Comparison of ENCODE assay signal across 8 cellular contexts in genomic region chr16:14824944-14825315, GRCh38. TPM values are rescaled to one million over a fixed set of nuclear protein-coding genes. Genes with fewer than 3 reads are reported as not detected.
DNase-seq lines count a peak whose midpoint lies in the region; ATAC-seq, FAIRE-seq and TF ChIP-seq lines count a peak whose summit lies in the region.
"Not testable (repeated sequence)": the region's sequence is repeated elsewhere in the genome, so short reads cannot be mapped to it uniquely, and the experiment has no call there.

No MANE protein-coding gene starts in this region.

- DNase-seq in H7; activated CD8-positive, alpha-beta T cell treated with anti-CD3 and anti-CD28 coated beads for 36 hours; K562 (ENCODE audit: extremely low read depth in 1 of 4, low spot score in 3 of 4); epithelial cell of proximal tubule (ENCODE audit: low read depth); hepatocyte (ENCODE audit: low spot score); right lobe of liver; thoracic aorta (ENCODE audit: low spot score): not testable (repeated sequence)
- DNase-seq in pancreas: peak in 1 of 6 donors; percentile 50

- TF ChIP-seq POLR2A in K562 (conservative IDR thresholded peaks at IDR 0.05); right lobe of liver (IDR thresholded peaks at IDR 0.05): not testable (repeated sequence)

- H3K9me1 ChIP-seq in K562 (ENCODE audit: control insufficient read depth, insufficient read depth, low read length): not testable (repeated sequence)

- H3K4me1 Mint-ChIP-seq in activated CD8-positive, alpha-beta T cell treated with anti-CD3 and anti-CD28 coated beads for 36 hours (ENCODE audit: low read depth): not testable (repeated sequence)

- not testable (repeated sequence) for H3K4me1 ChIP-seq in K562 (replicated peaks in 1 of 2; ENCODE audit: control insufficient read depth in 2 of 2, insufficient read depth in 2 of 2, low read length in 2 of 2); hepatocyte (ENCODE audit: insufficient read depth); right lobe of liver; pancreas; thoracic aorta (ENCODE audit: control insufficient read depth in 1 of 2, low read depth in 2 of 2)

- not testable (repeated sequence) for H3K36me3 Mint-ChIP-seq in activated CD8-positive, alpha-beta T cell treated with anti-CD3 and anti-CD28 coated beads for 36 hours (ENCODE audit: low read depth)

- in situ Hi-C loops in K562 (cut with MboI): loop anchor here (25.0 kb wide), 1 partner anchor 1612 kb away; no protein-coding TSS in a partner anchor

- TF ChIP-seq EP300 in K562 (IDR thresholded peaks at IDR 0.05; ENCODE audit: low read length): not testable (repeated sequence)

- H3K9me3 ChIP-seq in K562 (replicated peaks; ENCODE audit: control insufficient read depth, insufficient read depth, low read depth, low read length); hepatocyte (ENCODE audit: low read depth); right lobe of liver; pancreas; thoracic aorta: not testable (repeated sequence)

- H3K79me2 ChIP-seq in K562 (ENCODE audit: control insufficient read depth, insufficient read depth, low read length); hepatocyte: not testable (repeated sequence)

- H3K4me3 ChIP-seq in H7 (ENCODE audit: insufficient read depth, low read depth, low read length): peak overlapping the region; percentile 26
- not testable (repeated sequence) for H3K4me3 ChIP-seq in K562, hepatocyte
- H3K4me3 ChIP-seq in epithelial cell of proximal tubule (ENCODE audit: low read depth, low read length): peak overlapping the region; percentile 39
- peak overlapping the region in 2 of 3 donors; percentile 35 for H3K4me3 ChIP-seq in right lobe of liver
- H3K4me3 ChIP-seq in pancreas: peak overlapping the region in 2 of 4 donors; percentile 24 to 30
- peak overlapping the region; percentile 41 for H3K4me3 ChIP-seq in thoracic aorta

- H3K4me2 ChIP-seq in K562 (ENCODE audit: insufficient read depth, low read length): not testable (repeated sequence)
- peak overlapping the region; percentile 68 for H3K4me2 ChIP-seq in hepatocyte

- TF ChIP-seq RAD21 in K562 (CRISPR knock-in tag; conservative IDR thresholded peaks at IDR 0.05 in 1 of 2, IDR thresholded peaks at IDR 0.05 in 1 of 2): not testable (repeated sequence)

- H3K27ac Mint-ChIP-seq in activated CD8-positive, alpha-beta T cell treated with anti-CD3 and anti-CD28 coated beads for 36 hours: not testable (repeated sequence)

- not testable (repeated sequence) for H3K9me2 ChIP-seq in hepatocyte (replicated peaks; ENCODE audit: insufficient read depth)

- H4K20me1 ChIP-seq in K562 (replicated peaks; ENCODE audit: control insufficient read depth, insufficient read depth, low read length); hepatocyte (ENCODE audit: insufficient read depth, poor library complexity, severe bottlenecking): not testable (repeated sequence)

- not testable (repeated sequence) for H2AFZ ChIP-seq in K562 (ENCODE audit: low read depth, low read length)
- H2AFZ ChIP-seq in hepatocyte: peak overlapping the region; percentile 52

- not testable (repeated sequence) for H3K9me3 Mint-ChIP-seq in activated CD8-positive, alpha-beta T cell treated with anti-CD3 and anti-CD28 coated beads for 36 hours

- not testable (repeated sequence) for BruUV-seq in K562 (replicated peaks; lab: Mats Ljungman, UMichigan)

- peak; percentile 37 for ATAC-seq in activated CD8-positive, alpha-beta T cell treated with anti-CD3 and anti-CD28 coated beads for 36 hours
- ATAC-seq in K562 (peak; percentile 52), right lobe of liver (peak; percentile 16 to 40 (median 23)), pancreas (peak; percentile 59 to 65 (median 61))
- not testable (repeated sequence) for ATAC-seq in thoracic aorta (ENCODE audit: insufficient number of reproducible peaks, low FRiP score, low read depth)

- not testable (repeated sequence) for H3K27me3 ChIP-seq in H7 (ENCODE audit: control insufficient read depth, insufficient read depth, low read length); K562 (ENCODE audit: control insufficient read depth in 2 of 2, insufficient read depth in 2 of 2, low read length in 2 of 2); hepatocyte; right lobe of liver; pancreas; thoracic aorta (replicated peaks; ENCODE audit: insufficient read depth)

- H3K27me3 Mint-ChIP-seq in activated CD8-positive, alpha-beta T cell treated with anti-CD3 and anti-CD28 coated beads for 36 hours: not testable (repeated sequence)

- POLR2A ChIA-PET in activated CD8-positive, alpha-beta T cell treated with anti-CD3 and anti-CD28 coated beads for 36 hours (lab: Charles Lee); K562 (lab: Yijun Ruan, JAX): not testable (repeated sequence)

- TF ChIP-seq CTCF in activated CD8-positive, alpha-beta T cell treated with anti-CD3 and anti-CD28 coated beads for 36 hours (IDR thresholded peaks at IDR 0.05); K562 (IDR thresholded peaks at IDR 0.05 in 2 of 3, conservative IDR thresholded peaks at IDR 0.05 in 1 of 3; ENCODE audit: insufficient read depth in 2 of 3, low read depth in 1 of 3, low read length in 3 of 3); epithelial cell of proximal tubule (conservative IDR thresholded peaks at IDR 0.05; ENCODE audit: low read depth, low read length); hepatocyte (IDR thresholded peaks at IDR 0.05; ENCODE audit: poor library complexity); right lobe of liver (IDR thresholded peaks at IDR 0.05); pancreas (IDR thresholded peaks at IDR 0.05); thoracic aorta (IDR thresholded peaks at IDR 0.05): not testable (repeated sequence)

- CTCF ChIA-PET in activated CD8-positive, alpha-beta T cell treated with anti-CD3 and anti-CD28 coated beads for 36 hours (lab: Charles Lee); K562 (lab: Yijun Ruan, JAX; ENCODE audit: low intra/inter-chr PET ratio): not testable (repeated sequence)

- whole genome bisulfite sequencing in K562 (ENCODE audit: insufficient coverage, low coverage, missing lambda C conversion rate): 10% methylated on average over 9 of the region's 12 CpGs
- WGBS in hepatocyte (ENCODE audit: low lambda C conversion rate, missing lambda C conversion rate): 25% methylated on average over 10 of the region's 12 CpGs
- 0% methylated on average over 3 of the region's 12 CpGs for WGBS in right lobe of liver (ENCODE audit: insufficient coverage, low coverage, low lambda C conversion rate, missing lambda C conversion rate)
- 9 to 13% methylated on average over 10 of the region's 12 CpGs for WGBS in pancreas, 2 donors

- not testable (repeated sequence) for FAIRE-seq in K562 (lab: Jason Lieb, UNC); pancreas (lab: Jason Lieb, UNC)

- not testable (repeated sequence) for H3K27ac ChIP-seq in K562 (ENCODE audit: extremely low read depth, low read depth, low read length); pancreas; thoracic aorta
- H3K27ac ChIP-seq in hepatocyte (peak overlapping the region; percentile 34), right lobe of liver (peak overlapping the region in 1 of 3 donors; percentile 56)

- not testable (repeated sequence) for H3K4me3 Mint-ChIP-seq in activated CD8-positive, alpha-beta T cell treated with anti-CD3 and anti-CD28 coated beads for 36 hours

- intact Hi-C loops in activated CD8-positive, alpha-beta T cell treated with anti-CD3 and anti-CD28 coated beads for 36 hours (cut with micrococcal nuclease); K562 (cut with micrococcal nuclease); right lobe of liver (cut with DNase I); pancreas (cut with DNase I): not testable (repeated sequence)

- not testable (repeated sequence) for H3K36me3 ChIP-seq in H7 (replicated peaks; ENCODE audit: control insufficient read depth, insufficient read depth, low read length); K562 (ENCODE audit: control insufficient read depth, insufficient read depth, low read length); hepatocyte (replicated peaks; ENCODE audit: insufficient read depth, low read depth); right lobe of liver; pancreas; thoracic aorta

- not testable (repeated sequence) for H3K9ac ChIP-seq in K562 (ENCODE audit: insufficient read depth in 1 of 2, low read depth in 2 of 2, low read length in 2 of 2)

RNA-seq across cellular contexts. Expression of gene NOMO1, which starts 8.6 kb away (rescaled TPM):
- total RNA-seq in H7 (2014; rRNA removed; shearing (Covaris generic)): 67.5 and 68.0 TPM in 2 replicates
- total RNA-seq in activated CD8-positive, alpha-beta T cell treated with anti-CD3 and anti-CD28 coated beads for 36 hours: 10 to 100 TPM; 39.8 to 40.5 TPM
- 81.8 and 143 TPM in 2 replicates for total RNA-seq in K562 (2011; cell fraction: chromatin; rRNA removed; ENCODE audit: low replicate concordance)
- total RNA-seq in K562 (2011; cell fraction: nucleolus; rRNA removed): 144 and 152 TPM in 2 replicates
- 113 and 127 TPM in 2 replicates for total RNA-seq in K562 (2011; cell fraction: nucleoplasm; rRNA removed)
- total RNA-seq in K562 (2014; rRNA removed): 30.3 and 49.3 TPM in 2 replicates
- 39.0 and 42.1 TPM in 2 replicates for total RNA-seq in K562 (2014; rRNA removed; fragmentation: Illumina TruSeq; extraction: Trizol)
- total RNA-seq in K562 (2015; rRNA removed; fragmentation: Illumina TruSeq; extraction: Trizol): 51.4 and 51.7 TPM in 2 replicates
- total RNA-seq in K562 (2021): 74.2 and 76.9 TPM in 2 replicates
- 34.6 and 38.7 TPM in 2 replicates for polyA plus RNA-seq in K562 (2011; rRNA removed)
- 31.0 and 42.1 TPM in 2 replicates for polyA plus RNA-seq in K562 (2011; cell fraction: cytosol; rRNA removed)
- 52.4 and 56.6 TPM in 2 replicates for polyA plus RNA-seq in K562 (2011; cell fraction: nucleus; rRNA removed)
- 53.8 and 76.0 TPM in 2 replicates for polyA plus RNA-seq in K562 (2012)
- 90.1 and 106 TPM in 2 replicates for polyA plus RNA-seq in K562 (2014; fragmentation: Illumina TruSeq; extraction: Trizol)
- polyA plus RNA-seq in K562 (2014; fragmentation: Nextera tagmentation; extraction: Ambion mirVana): 10 to 100 TPM; 13.3 to 21.7 TPM
- 27.2 and 36.5 TPM in 2 replicates for polyA plus RNA-seq in K562 (2014; rRNA removed)
- 52.7 and 76.2 TPM in 2 replicates for polyA minus RNA-seq in K562 (2011; rRNA and poly(A)+ RNA removed)
- polyA minus RNA-seq in K562 (2011; cell fraction: cytosol; rRNA and poly(A)+ RNA removed): 86.1 and 86.6 TPM in 2 replicates
- polyA minus RNA-seq in K562 (2011; cell fraction: nucleus; rRNA and poly(A)+ RNA removed): 15.9 and 37.3 TPM in 2 replicates
- 33.1 and 43.1 TPM in 2 replicates for total RNA-seq in epithelial cell of proximal tubule
- 78.1 and 87.4 TPM in 2 replicates for total RNA-seq in hepatocyte
- 79.1 and 95.3 TPM in 2 replicates for polyA plus RNA-seq in hepatocyte
- 10 to 100 TPM; 34.7 to 55.1 (median 44.9) TPM for total RNA-seq in right lobe of liver
- total RNA-seq in pancreas: 100 to 1,000 TPM; 105 to 166 (median 131) TPM
- 10 to 100 TPM; 33.8 to 57.3 TPM for polyA plus RNA-seq in pancreas
- total RNA-seq in thoracic aorta: 10 to 100 TPM; 51.6 to 80.3 TPM
